In genomic region chr12:108686753-108687152, GRCh38 we compare ENCODE assay signal across 11 cellular contexts. TPM values are rescaled to one million over a fixed set of nuclear protein-coding genes. Genes with fewer than 3 reads are reported as not detected.
A peak's percentile ranks its signal among the peaks of the same experiment; 100 is the strongest.
DNase-seq lines count a peak whose midpoint lies in the region; ATAC-seq, FAIRE-seq and TF ChIP-seq lines count a peak whose summit lies in the region.
"Had no signal": no experiment of that assay in that cellular context is flagged by ENCODE, and none has a peak within 500 bp of the region (broad histone marks: within the 10 kb centered on the region; RNA-seq: fewer than 3 reads in every experiment).

No MANE protein-coding gene starts in this region.

- DNase-seq in HepG2 (ENCODE audit: low spot score): no peak
- no peak for DNase-seq in right lobe of liver
- no peak for DNase-seq in esophagus squamous epithelium (lab: John Stamatoyannopoulos, UW)
- no peak for DNase-seq in osteoblast (ENCODE audit: insufficient read length, low spot score, missing footprints)
- DNase-seq in aorta: no peak
- no peak for DNase-seq in NCI-H1092 (lab: John Stamatoyannopoulos, UW)
- DNase-seq in T-helper 2 cell treated with Interferon-gamma antibody and Interleukin-4, amounts not matched to agents 5 μg/mL and 100 μg/mL, for 36 hours (ENCODE audit: low spot score): no peak
- DNase-seq: activated T-cell treated with anti-CD3 and anti-CD28 coated beads, Interleukin-2, amount 50 U/mL, for 72 hours; central memory CD4-positive, alpha-beta T cell; ovary had no signal

- TF ChIP-seq POLR2A in HepG2 (IDR thresholded peaks at IDR 0.05; ENCODE audit: insufficient read depth in 1 of 2, low read depth in 2 of 2, low read length in 2 of 2): no peak
- TF ChIP-seq POLR2A in right lobe of liver (IDR thresholded peaks at IDR 0.05): no peak
- TF ChIP-seq POLR2A in esophagus squamous epithelium (IDR thresholded peaks at IDR 0.05): no peak

- H3K27ac ChIP-seq in HepG2 (ENCODE audit: extremely low read length, insufficient read depth, low read length): no peak overlapping the region
- no peak overlapping the region for H3K27ac ChIP-seq in right lobe of liver
- H3K27ac ChIP-seq in esophagus squamous epithelium: peak overlapping the region; percentile 5 to 93 (median 84)
- H3K27ac ChIP-seq in osteoblast (ENCODE audit: low read depth, low read length): peak overlapping the region; percentile 66
- H3K27ac ChIP-seq in aorta (ENCODE audit: low read depth in 1 of 2, low read length in 2 of 2): peak overlapping the region; percentile 46

- H3K4me1 ChIP-seq in HepG2 (ENCODE audit: insufficient read depth, low read length) (peaks cover 76% of the 10 kb centered on the region), right lobe of liver (peaks cover 0 to 9% (median 3%) of the 10 kb centered on the region in 4 donors), esophagus squamous epithelium (peaks cover 18 to 74% (median 45%) of the 10 kb centered on the region in 3 donors), osteoblast (ENCODE audit: insufficient read depth, low read length) (peaks cover 59% of the 10 kb centered on the region), aorta (ENCODE audit: control insufficient read depth in 1 of 2, insufficient read depth in 2 of 2, low read length in 2 of 2) (peaks cover 7 to 8% of the 10 kb centered on the region in 2 donors)

- in situ Hi-C loops in HepG2 (cut with HindIII; ENCODE audit: extremely low pct_ligation_motif_present, low pct_unique_long_range_greater_than_20kb): no loop called here

- no peak overlapping the region for H2AFZ ChIP-seq in HepG2 (ENCODE audit: low read length)
- no peak overlapping the region for H2AFZ ChIP-seq in osteoblast (ENCODE audit: low read length)

- H4K20me1 ChIP-seq in HepG2 (ENCODE audit: insufficient read depth, low read length): no peaks in the 10 kb centered on the region; the same call in 1 of the 2 replicates
- peaks cover 20% of the 10 kb centered on the region for H4K20me1 ChIP-seq in osteoblast (ENCODE audit: insufficient read depth, low read length)

- CTCF ChIA-PET in HepG2 (lab: Yijun Ruan, JAX; ENCODE audit: low intra/inter-chr PET ratio, low total read pairs): no interaction called here

- TF ChIP-seq RAD21 in HepG2 (CRISPR knock-in tag; IDR thresholded peaks at IDR 0.05): no peak

- H3K27me3 Mint-ChIP-seq in T-helper 2 cell treated with Interferon-gamma antibody and Interleukin-4, amounts not matched to agents 5 μg/mL and 100 μg/mL, for 36 hours (ENCODE audit: low read depth): no peaks in the 10 kb centered on the region

- H3K4me2 ChIP-seq in HepG2 (ENCODE audit: low read depth, low read length) (no peak overlapping the region), osteoblast (ENCODE audit: insufficient read depth, low read length) (peak overlapping the region; percentile 25)

- H3K9me3 ChIP-seq in HepG2 (ENCODE audit: low read length): no peaks in the 10 kb centered on the region
- no peaks in the 10 kb centered on the region for H3K9me3 ChIP-seq in right lobe of liver
- H3K9me3 ChIP-seq in esophagus squamous epithelium: no peaks in the 10 kb centered on the region
- H3K9me3 ChIP-seq in osteoblast (ENCODE audit: low read depth, low read length): no peaks in the 10 kb centered on the region
- no peaks in the 10 kb centered on the region for H3K9me3 ChIP-seq in aorta (ENCODE audit: control insufficient read depth, low read length)
- H3K9me3 ChIP-seq: ovary had no signal

- H3K36me3 Mint-ChIP-seq in T-helper 2 cell treated with Interferon-gamma antibody and Interleukin-4, amounts not matched to agents 5 μg/mL and 100 μg/mL, for 36 hours (ENCODE audit: low read depth): peaks cover 3% of the 10 kb centered on the region

- WGBS in HepG2 (ENCODE audit: low lambda C conversion rate): 96% methylated on average over 6 of the region's 6 CpGs
- WGBS in right lobe of liver (ENCODE audit: insufficient coverage, low coverage, low lambda C conversion rate, missing lambda C conversion rate): 46% methylated on average over 5 of the region's 6 CpGs
- WGBS in esophagus squamous epithelium, 2 donors: 63 to 67% methylated on average over 6 of the region's 6 CpGs
- WGBS in aorta, 2 donors: 6 to 9% methylated on average over 6 of the region's 6 CpGs

- no peak for TF ChIP-seq EP300 in HepG2 (IDR thresholded peaks at IDR 0.05; ENCODE audit: low read depth in 2 of 2, low read length in 2 of 2)
- TF ChIP-seq EP300 in HepG2 (CRISPR knock-in tag; IDR thresholded peaks at IDR 0.05; ENCODE audit: borderline replicate concordance): no peak

- H3K79me2 ChIP-seq in HepG2 (ENCODE audit: insufficient read depth, low read length) (peaks cover 92% of the 10 kb centered on the region), osteoblast (ENCODE audit: insufficient read depth, low read length) (peaks cover 94% of the 10 kb centered on the region)

- H3K27me3 ChIP-seq in HepG2 (ENCODE audit: control insufficient read depth in 1 of 2, insufficient read depth in 2 of 2, low read length in 2 of 2) (no peaks in the 10 kb centered on the region), right lobe of liver (no peaks in the 10 kb centered on the region), esophagus squamous epithelium (no peaks in the 10 kb centered on the region), osteoblast (ENCODE audit: insufficient read depth, low read length) (no peaks in the 10 kb centered on the region), aorta (ENCODE audit: control insufficient read depth in 1 of 2, insufficient read depth in 2 of 2, low read length in 1 of 2) (no peaks in the 10 kb centered on the region)
- H3K27me3 ChIP-seq: ovary had no signal

- H3K4me3 ChIP-seq in HepG2 (replicated peaks in 1 of 3; ENCODE audit: insufficient read depth in 1 of 3, low read depth in 2 of 3, low read length in 3 of 3) (no peak overlapping the region), right lobe of liver (no peak overlapping the region), esophagus squamous epithelium (no peak overlapping the region), osteoblast (ENCODE audit: insufficient read depth, low read length) (peak overlapping the region; percentile 0), aorta (ENCODE audit: low read length in 2 of 2) (no peak overlapping the region)
- H3K4me3 ChIP-seq: ovary had no signal

- TF ChIP-seq CTCF in HepG2 (CRISPR knock-in tag; IDR thresholded peaks at IDR 0.05) (no peak), right lobe of liver (IDR thresholded peaks at IDR 0.05) (no peak), esophagus squamous epithelium (IDR thresholded peaks at IDR 0.05) (no peak), osteoblast (IDR thresholded peaks at IDR 0.05; ENCODE audit: extremely low read depth, low read depth, low read length) (no peak)

- no peaks in the 10 kb centered on the region for H3K9me3 Mint-ChIP-seq in T-helper 2 cell treated with Interferon-gamma antibody and Interleukin-4, amounts not matched to agents 5 μg/mL and 100 μg/mL, for 36 hours
- H3K9me3 Mint-ChIP-seq: activated T-cell treated with anti-CD3 and anti-CD28 coated beads, Interleukin-2, amount 50 U/mL, for 72 hours had no signal

- intact Hi-C loops in HepG2 (cut with micrococcal nuclease; ENCODE audit: unreplicated experiment) (no loop called here), right lobe of liver (cut with DNase I) (no loop called here), esophagus squamous epithelium (cut with DNase I) (no loop called here), aorta (cut with DNase I) (no loop called here)

- no TSS peak for BruUV-seq in HepG2 (replicated peaks; lab: Mats Ljungman, UMichigan)

- no peak overlapping the region for H3K27ac Mint-ChIP-seq in T-helper 2 cell treated with Interferon-gamma antibody and Interleukin-4, amounts not matched to agents 5 μg/mL and 100 μg/mL, for 36 hours
- H3K27ac Mint-ChIP-seq: activated T-cell treated with anti-CD3 and anti-CD28 coated beads, Interleukin-2, amount 50 U/mL, for 72 hours had no signal

- H3K36me3 ChIP-seq in HepG2 (replicated peaks in 1 of 2; ENCODE audit: control insufficient read depth in 1 of 2, insufficient read depth in 2 of 2, low read length in 2 of 2): peaks cover 0 to 6% of the 10 kb centered on the region in 2 experiments; a peak in 2 of 5 replicates
- no peaks in the 10 kb centered on the region for H3K36me3 ChIP-seq in right lobe of liver
- no peaks in the 10 kb centered on the region for H3K36me3 ChIP-seq in esophagus squamous epithelium
- peaks cover 15% of the 10 kb centered on the region for H3K36me3 ChIP-seq in osteoblast (ENCODE audit: insufficient read depth, low read length)
- H3K36me3 ChIP-seq in aorta (ENCODE audit: control insufficient read depth in 1 of 2, insufficient read depth in 2 of 2, low read length in 1 of 2): no peaks in the 10 kb centered on the region
- H3K36me3 ChIP-seq: ovary had no signal

- peaks cover 52% of the 10 kb centered on the region for H3K4me1 Mint-ChIP-seq in T-helper 2 cell treated with Interferon-gamma antibody and Interleukin-4, amounts not matched to agents 5 μg/mL and 100 μg/mL, for 36 hours (ENCODE audit: low read depth)

- ATAC-seq in HepG2: no peak
- no peak for ATAC-seq in right lobe of liver
- ATAC-seq in aorta (ENCODE audit: low FRiP score): no peak
- ATAC-seq in HG02973 (IDR thresholded peaks at IDR 0.05; ENCODE audit: unreplicated experiment): no peak
- ATAC-seq: activated T-cell treated with anti-CD3 and anti-CD28 coated beads, Interleukin-2, amount 50 U/mL, for 72 hours had no signal

- no peak overlapping the region for H3K4me3 Mint-ChIP-seq in T-helper 2 cell treated with Interferon-gamma antibody and Interleukin-4, amounts not matched to agents 5 μg/mL and 100 μg/mL, for 36 hours
- H3K4me3 Mint-ChIP-seq: activated T-cell treated with anti-CD3 and anti-CD28 coated beads, Interleukin-2, amount 50 U/mL, for 72 hours had no signal

- H3K9ac ChIP-seq in HepG2 (ENCODE audit: insufficient read depth, low read depth, low read length): no peak overlapping the region

- POLR2A ChIA-PET in HepG2 (lab: Yijun Ruan, JAX): no interaction called here

- no peak for FAIRE-seq in HepG2 (lab: Jason Lieb, UNC)

RNA-seq across cellular contexts. Expression of gene CORO1C, which starts 44.6 kb away (rescaled TPM):
- total RNA-seq in HepG2 (2016; rRNA removed; fragmentation: Illumina TruSeq; extraction: Trizol): 73.7 and 128 TPM in 2 replicates
- total RNA-seq in HepG2 (2016; cell fraction: cytosol; rRNA removed; fragmentation: Illumina TruSeq; extraction: Trizol; ENCODE audit: low read depth): 21.0 and 28.0 TPM in 2 replicates
- total RNA-seq in HepG2 (2016; cell fraction: insoluble cytoplasmic fraction; rRNA removed; fragmentation: Illumina TruSeq; extraction: Trizol): 70.7 and 135 TPM in 2 replicates
- total RNA-seq in HepG2 (2016; cell fraction: membrane; rRNA removed; fragmentation: Illumina TruSeq; extraction: Trizol): 29.9 and 30.4 TPM in 2 replicates
- total RNA-seq in HepG2 (2016; cell fraction: nucleus; rRNA removed; fragmentation: Illumina TruSeq; extraction: Trizol): 66.4 and 67.4 TPM in 2 replicates
- 116 and 131 TPM in 2 replicates for polyA plus RNA-seq in HepG2 (2011; rRNA removed)
- 95.2 and 104 TPM in 2 replicates for polyA plus RNA-seq in HepG2 (2011; cell fraction: cytosol; rRNA removed)
- 66.8 and 86.4 TPM in 2 replicates for polyA plus RNA-seq in HepG2 (2011; cell fraction: nucleus; rRNA removed)
- polyA plus RNA-seq in HepG2 (2012): 68.8 and 74.2 TPM in 2 replicates
- 5.3 and 6.6 TPM in 2 replicates for polyA plus RNA-seq in HepG2 (2016; cell fraction: cytosol; fragmentation: Illumina TruSeq; extraction: Trizol; ENCODE audit: low read depth)
- polyA plus RNA-seq in HepG2 (2016; cell fraction: insoluble cytoplasmic fraction; fragmentation: Illumina TruSeq; extraction: Trizol; ENCODE audit: low read depth): 202 and 219 TPM in 2 replicates
- polyA plus RNA-seq in HepG2 (2016; cell fraction: membrane; fragmentation: Illumina TruSeq; extraction: Trizol; ENCODE audit: low read depth): 17.3 and 18.7 TPM in 2 replicates
- 93.1 and 94.0 TPM in 2 replicates for polyA plus RNA-seq in HepG2 (2016; cell fraction: nucleus; fragmentation: Illumina TruSeq; extraction: Trizol; ENCODE audit: insufficient read depth, low read depth)
- 321 and 493 TPM in 2 replicates for polyA minus RNA-seq in HepG2 (2011; rRNA and poly(A)+ RNA removed; ENCODE audit: low replicate concordance)
- polyA minus RNA-seq in HepG2 (2011; cell fraction: cytosol; rRNA and poly(A)+ RNA removed): 108 and 148 TPM in 2 replicates
- polyA minus RNA-seq in HepG2 (2011; cell fraction: nucleus; rRNA and poly(A)+ RNA removed): 132 and 144 TPM in 2 replicates
- 100 to 1,000 TPM in 1 of 6 experiments, 10 to 100 TPM in 5; 36.6 to 100 (median 57.5) TPM for total RNA-seq in right lobe of liver
- 100 to 1,000 TPM in 3 of 4 donors, 10 to 100 TPM in 1; 67.2 to 142 (median 114) TPM for total RNA-seq in esophagus squamous epithelium
- 228 and 261 TPM in 2 replicates for total RNA-seq in osteoblast
- total RNA-seq in aorta: 100 to 1,000 TPM; 207 to 387 TPM
- 100 to 1,000 TPM in 1 of 2 donors, 10 to 100 TPM in 1; 68.0 to 145 TPM for polyA plus RNA-seq in aorta

RNA-seq across cellular contexts. Expression of gene SELPLG, which starts 53.1 kb away (rescaled TPM):
- total RNA-seq in HepG2 (2016; rRNA removed; fragmentation: Illumina TruSeq; extraction: Trizol) (not detected in 2 replicates), right lobe of liver (1 to 10 TPM; 1.5 to 6.0 (median 3.1) TPM), esophagus squamous epithelium (10 to 100 TPM in 1 of 4 donors, 1 to 10 TPM in 3; 2.5 to 10.1 (median 5.6) TPM), osteoblast (1.1 and 1.2 TPM in 2 replicates), aorta (10 to 100 TPM in 1 of 2 donors, 1 to 10 TPM in 1; 8.1 to 13.0 TPM)
- not detected in 2 replicates for total RNA-seq in HepG2 (2016; cell fraction: cytosol; rRNA removed; fragmentation: Illumina TruSeq; extraction: Trizol; ENCODE audit: low read depth)
- total RNA-seq in HepG2 (2016; cell fraction: insoluble cytoplasmic fraction; rRNA removed; fragmentation: Illumina TruSeq; extraction: Trizol): not detected in 2 replicates
- total RNA-seq in HepG2 (2016; cell fraction: membrane; rRNA removed; fragmentation: Illumina TruSeq; extraction: Trizol): not detected in 2 replicates
- total RNA-seq in HepG2 (2016; cell fraction: nucleus; rRNA removed; fragmentation: Illumina TruSeq; extraction: Trizol): not detected in 2 replicates
- polyA plus RNA-seq in HepG2 (2011; rRNA removed) (0.07 and 0.12 TPM in 2 replicates), aorta (1 to 10 TPM in 1 of 2 donors, under 1 TPM in 1; 0.87 to 5.4 TPM)
- polyA plus RNA-seq in HepG2 (2011; cell fraction: cytosol; rRNA removed): 0.07 and 0.08 TPM in 2 replicates
- 0.14 and 0.16 TPM in 2 replicates for polyA plus RNA-seq in HepG2 (2011; cell fraction: nucleus; rRNA removed)
- polyA plus RNA-seq in HepG2 (2012): not detected in 2 replicates
- polyA plus RNA-seq in HepG2 (2016; cell fraction: cytosol; fragmentation: Illumina TruSeq; extraction: Trizol; ENCODE audit: low read depth): not detected in 2 replicates
- polyA plus RNA-seq in HepG2 (2016; cell fraction: insoluble cytoplasmic fraction; fragmentation: Illumina TruSeq; extraction: Trizol; ENCODE audit: low read depth): 0.10 TPM in 1 of 2 replicates, not detected in the other
- polyA plus RNA-seq in HepG2 (2016; cell fraction: membrane; fragmentation: Illumina TruSeq; extraction: Trizol; ENCODE audit: low read depth): not detected in 2 replicates
- not detected in 2 replicates for polyA plus RNA-seq in HepG2 (2016; cell fraction: nucleus; fragmentation: Illumina TruSeq; extraction: Trizol; ENCODE audit: insufficient read depth, low read depth)
- 0.26 and 2.7 TPM in 2 replicates for polyA minus RNA-seq in HepG2 (2011; rRNA and poly(A)+ RNA removed; ENCODE audit: low replicate concordance)
- polyA minus RNA-seq in HepG2 (2011; cell fraction: cytosol; rRNA and poly(A)+ RNA removed): not detected in 2 replicates
- polyA minus RNA-seq in HepG2 (2011; cell fraction: nucleus; rRNA and poly(A)+ RNA removed): not detected in 2 replicates

Comparison
In these comparisons a context has a peak if more than half of its experiments do, and no peak if none do; other contexts are left out.
1. H3K27ac ChIP-seq: peak in esophagus squamous epithelium (4 of 4), osteoblast (single experiment) and aorta (2 of 2); none in HepG2 (single experiment) and right lobe of liver (0 of 3).